Comparison of ENCODE assay signal across 9 cellular contexts in the genomic region with DNA sequence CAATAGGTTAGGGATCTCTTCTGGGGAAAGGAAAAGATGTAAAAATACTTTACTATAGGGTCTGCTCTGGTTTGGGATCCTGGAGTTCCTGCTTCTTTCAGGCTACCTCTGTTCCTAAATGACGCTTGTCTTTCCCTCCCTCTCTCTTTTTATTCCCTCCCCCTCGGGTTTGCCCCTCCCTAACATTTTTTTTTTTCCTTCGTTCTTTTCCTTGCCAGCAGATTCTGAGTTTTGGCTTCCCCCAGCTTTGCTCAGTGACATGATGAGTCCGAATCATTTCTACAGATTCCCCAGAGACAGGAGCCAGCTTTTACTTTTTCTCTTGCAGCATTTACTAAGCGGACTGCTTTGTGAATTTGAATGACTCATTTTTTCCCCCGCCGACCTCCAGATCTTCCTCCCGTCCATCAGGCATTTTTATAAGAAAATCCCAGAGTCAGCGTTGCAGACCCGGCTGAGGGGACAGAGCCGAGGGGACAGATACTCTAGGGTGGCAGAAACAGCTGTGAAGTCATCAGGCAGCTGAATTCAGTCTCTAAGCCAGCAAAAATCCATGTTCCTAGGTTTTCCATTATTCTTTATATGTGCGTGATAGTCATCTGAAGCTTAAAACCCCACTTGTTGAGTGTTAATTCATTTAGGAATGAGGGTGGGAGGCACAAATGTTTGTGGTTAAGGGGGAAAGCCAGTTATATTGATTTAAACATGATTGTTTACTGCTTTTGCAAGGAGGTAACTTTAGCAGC. TPM values are rescaled to one million over a fixed set of nuclear protein-coding genes. Genes with fewer than 3 reads are reported as not detected.
A peak's percentile ranks its signal among the peaks of the same experiment; 100 is the strongest.
DNase-seq lines count a peak whose midpoint lies in the region; ATAC-seq and TF ChIP-seq lines count a peak whose summit lies in the region.
"Had no signal": no experiment of that assay in that cellular context is flagged by ENCODE, and none has a peak within 500 bp of the region (broad histone marks: within the 10 kb centered on the region; RNA-seq: fewer than 3 reads in every experiment).

A gene with protein sequence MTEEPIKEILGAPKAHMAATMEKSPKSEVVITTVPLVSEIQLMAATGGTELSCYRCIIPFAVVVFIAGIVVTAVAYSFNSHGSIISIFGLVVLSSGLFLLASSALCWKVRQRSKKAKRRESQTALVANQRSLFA (minus strand): TSS at position 123 of the 746 bp plus-strand sequence. CDS start 1,794 bp downstream, outside the sequence.

- H3K4me1 ChIP-seq in mucosa of descending colon (ENCODE audit: low read depth) (no peaks in the 10 kb centered on the region), aorta (ENCODE audit: control insufficient read depth in 1 of 2, insufficient read depth in 2 of 2, low read length in 2 of 2) (no peaks in the 10 kb centered on the region)

- POLR2A ChIA-PET in GM10248 (lab: Yijun Ruan, JAX), result no interaction called here

- DNase-seq in DMS 273 (lab: John Stamatoyannopoulos, UW; ENCODE audit: unreplicated experiment) (peak; percentile 54), DMS 273 treated with DMSO at 0.1 percent for 48 hours (lab: John Stamatoyannopoulos, UW) (no peak), dorsolateral prefrontal cortex (no peak), mucosa of descending colon (peak in 1 of 3 donors; percentile 29), aorta (no peak), GM10248 (ENCODE audit: extremely low spot score) (no peak), LoVo (ENCODE audit: low spot score) (no peak), KG1 (lab: John Stamatoyannopoulos, UW) (no peak)

- H3K27ac ChIP-seq in dorsolateral prefrontal cortex (peak within 1 kb of the TSS in 13 of 59 donors; percentile 9 to 71 (median 27)), aorta (ENCODE audit: low read depth in 1 of 2, low read length in 2 of 2) (no peak within 1 kb of the TSS)
- H3K27ac ChIP-seq: 22Rv1 had no signal

- peak within 1 kb of the TSS in 53 of 59 donors; percentile 3 to 55 (median 37) for H3K4me3 ChIP-seq in dorsolateral prefrontal cortex
- no peak within 1 kb of the TSS for H3K4me3 ChIP-seq in mucosa of descending colon
- H3K4me3 ChIP-seq in aorta (ENCODE audit: low read length in 2 of 2), result peak within 1 kb of the TSS; percentile 36 to 62

- intact Hi-C loops in dorsolateral prefrontal cortex (cut with DNase I), result loop anchor here in 1 of 2 donors (5.0 kb wide), 1 partner anchor 191 kb away; no protein-coding TSS in a partner anchor
- intact Hi-C loops in mucosa of descending colon (cut with DNase I, micrococcal nuclease), result no loop called here
- intact Hi-C loops in aorta (cut with DNase I), result no loop called here

- CTCF ChIA-PET in GM10248 (lab: Yijun Ruan, JAX), result interaction anchor here (1.2 to 3.1 kb wide), 3 partner anchors 11 to 196 kb away, joined by 4 to 21 read pairs (median 12); a partner anchor contains a TSS

- no peaks in the 10 kb centered on the region for H3K9me3 ChIP-seq in mucosa of descending colon
- H3K9me3 ChIP-seq in aorta (ENCODE audit: control insufficient read depth, low read length), result no peaks in the 10 kb centered on the region

- peaks cover 0 to 80% (median 7%) of the 10 kb centered on the region in 45 donors for H3K27me3 ChIP-seq in dorsolateral prefrontal cortex
- no peaks in the 10 kb centered on the region for H3K27me3 ChIP-seq in aorta (ENCODE audit: control insufficient read depth in 1 of 2, insufficient read depth in 2 of 2, low read length in 1 of 2)

- no peaks in the 10 kb centered on the region for H3K36me3 ChIP-seq in mucosa of descending colon (ENCODE audit: low read depth)
- H3K36me3 ChIP-seq in aorta (ENCODE audit: control insufficient read depth in 1 of 2, insufficient read depth in 2 of 2, low read length in 1 of 2), result no peaks in the 10 kb centered on the region

- no peak for TF ChIP-seq CTCF in dorsolateral prefrontal cortex (IDR thresholded peaks at IDR 0.05 in 54 of 56, conservative IDR thresholded peaks at IDR 0.05 in 2 of 56; ENCODE audit: low read depth in 1 of 56, partially characterized antibody in 56 of 56)
- no peak for TF ChIP-seq CTCF in mucosa of descending colon (IDR thresholded peaks at IDR 0.05)
- TF ChIP-seq CTCF in GM10248 (IDR thresholded peaks at IDR 0.05; ENCODE audit: control extremely low read depth, extremely low read depth, low read depth, missing control alignments), result no peak

- peak; percentile 34 for ATAC-seq in mucosa of descending colon
- peak; percentile 72 for ATAC-seq in aorta (ENCODE audit: low FRiP score)

- WGBS in aorta, 2 donors, result 3 to 4% methylated on average over 12 of the region's 12 CpGs

RNA-seq across cellular contexts. Expression of the gene that starts here (rescaled TPM):
- 1 to 10 TPM in 117 of 120 experiments, under 1 TPM in 3; 0.45 to 9.6 (median 3.5) TPM for total RNA-seq in dorsolateral prefrontal cortex
- total RNA-seq in mucosa of descending colon, result 10 to 100 TPM in 1 of 3 donors, 1 to 10 TPM in 2; 2.8 to 14.2 (median 7.5) TPM
- 10 to 100 TPM in 1 of 2 donors, 1 to 10 TPM in 1; 6.7 to 24.4 TPM for total RNA-seq in aorta
- 1 to 10 TPM; 1.5 TPM for polyA plus RNA-seq in aorta
